Comparison of ENCODE assay signal across 24 cellular contexts in genomic region chr3:374459-374858, GRCh38.
DNase-seq lines count a peak whose midpoint lies in the region; ATAC-seq and TF ChIP-seq lines count a peak whose summit lies in the region.
"Had no signal": no experiment of that assay in that cellular context is flagged by ENCODE, and none has a peak within 500 bp of the region (broad histone marks: within the 10 kb centered on the region; RNA-seq: fewer than 3 reads in every experiment).

No MANE protein-coding gene starts in this region.

- H3K9me3 Mint-ChIP-seq in nephron = peaks cover 23% of the 10 kb centered on the region

- TF ChIP-seq CTCF in right atrium auricular region (IDR thresholded peaks at IDR 0.05) = no peak
- no peak for TF ChIP-seq CTCF in heart left ventricle (IDR thresholded peaks at IDR 0.05)
- no peak for TF ChIP-seq CTCF in nephron (IDR thresholded peaks at IDR 0.05; ENCODE audit: unreplicated experiment in 3 of 3)
- no peak for TF ChIP-seq CTCF in mucosa of descending colon (IDR thresholded peaks at IDR 0.05)

- peak; percentile 39 for DNase-seq in Right ventricle myocardium superior
- no peak for DNase-seq in right atrium auricular region (ENCODE audit: low spot score)
- DNase-seq in heart left ventricle = peak in 1 of 5 donors; percentile 39
- no peak for DNase-seq in right cardiac atrium
- DNase-seq in mucosa of descending colon = no peak
- DNase-seq: 8988T; ACHN; AML-193; BE2C; CD4-positive, alpha-beta T cell; CD8-positive, alpha-beta memory T cell; DMS 273 treated with DMSO at 0.1 percent for 48 hours; DMS79; EL; GDM1; GOT3; HFFc6 had no signal

- ATAC-seq in Right ventricle myocardium superior (ENCODE audit: poor library complexity) = peak; percentile 86
- ATAC-seq in heart left ventricle = peak in 3 of 4 donors; percentile 24 to 75 (median 39)
- ATAC-seq in right cardiac atrium = peak; percentile 51 to 82
- ATAC-seq in mucosa of descending colon = no peak
- no peak for ATAC-seq in GM19452 (IDR thresholded peaks at IDR 0.05; ENCODE audit: unreplicated experiment)
- ATAC-seq: A549, GM12878 had no signal

- H3K4me1 ChIP-seq in right atrium auricular region (peaks cover 0 to 17% of the 10 kb centered on the region in 2 donors), heart left ventricle (peaks cover 0 to 7% (median 0%) of the 10 kb centered on the region in 12 donors), right cardiac atrium (ENCODE audit: control insufficient read depth, insufficient read depth, low read length) (no peaks in the 10 kb centered on the region), mucosa of descending colon (ENCODE audit: low read depth) (no peaks in the 10 kb centered on the region)
- H3K4me1 ChIP-seq: A549; BE2C; BLaER1 treated with 17β-estradiol and CSF1 and Interleukin-3, amounts not matched to agents 10 nM and 100 nM; HAP-1 had no signal

- peaks cover 3% of the 10 kb centered on the region for H3K36me3 Mint-ChIP-seq in nephron (ENCODE audit: low read depth)
- H3K36me3 Mint-ChIP-seq: CD14-positive monocyte; CD8-positive, alpha-beta memory T cell had no signal

- H3K27me3 ChIP-seq in right atrium auricular region (no peaks in the 10 kb centered on the region), heart left ventricle (no peaks in the 10 kb centered on the region), right cardiac atrium (ENCODE audit: control insufficient read depth, insufficient read depth) (no peaks in the 10 kb centered on the region)
- H3K27me3 ChIP-seq: BE2C; BLaER1 treated with 17β-estradiol and CSF1 and Interleukin-3, amounts not matched to agents 10 nM and 100 nM had no signal

- H3K36me3 ChIP-seq in right atrium auricular region (no peaks in the 10 kb centered on the region), heart left ventricle (no peaks in the 10 kb centered on the region), mucosa of descending colon (ENCODE audit: low read depth) (no peaks in the 10 kb centered on the region)
- H3K36me3 ChIP-seq: BE2C; BLaER1 treated with 17β-estradiol and CSF1 and Interleukin-3, amounts not matched to agents 10 nM and 100 nM; HAP-1 had no signal

- H3K4me1 Mint-ChIP-seq in nephron = peaks cover 27% of the 10 kb centered on the region
- H3K4me1 Mint-ChIP-seq: CD14-positive monocyte; CD8-positive, alpha-beta memory T cell had no signal

- WGBS in heart left ventricle, 4 donors = 27 to 50% (median 41%) methylated on average over 1 of the region's 1 CpG
- WGBS in right cardiac atrium = 33% methylated on average over 1 of the region's 1 CpG

- H3K9me3 ChIP-seq in right atrium auricular region (no peaks in the 10 kb centered on the region), heart left ventricle (peaks cover 0 to 11% (median 0%) of the 10 kb centered on the region in 12 donors), right cardiac atrium (ENCODE audit: control insufficient read depth, low read length) (no peaks in the 10 kb centered on the region), mucosa of descending colon (no peaks in the 10 kb centered on the region)
- H3K9me3 ChIP-seq: A549, BE2C, HAP-1 had no signal

- intact Hi-C loops in Right ventricle myocardium superior (cut with DNase I) (no loop called here), heart left ventricle (cut with DNase I) (no loop called here), right cardiac atrium (cut with DNase I) (no loop called here), mucosa of descending colon (cut with DNase I, micrococcal nuclease) (no loop called here)

- H3K4me3 Mint-ChIP-seq in nephron = no peak overlapping the region
- H3K4me3 Mint-ChIP-seq: CD14-positive monocyte; CD4-positive, alpha-beta T cell; CD8-positive, alpha-beta memory T cell; HFFc6 had no signal

- no peak overlapping the region for H3K4me3 ChIP-seq in right atrium auricular region
- H3K4me3 ChIP-seq in heart left ventricle = no peak overlapping the region
- no peak overlapping the region for H3K4me3 ChIP-seq in right cardiac atrium (ENCODE audit: low read length)
- no peak overlapping the region for H3K4me3 ChIP-seq in mucosa of descending colon
- H3K4me3 ChIP-seq: A549; BLaER1 treated with 17β-estradiol and CSF1 and Interleukin-3, amounts not matched to agents 10 nM and 100 nM; GM12878; HAP-1 had no signal

- H3K27ac ChIP-seq in right atrium auricular region = peak overlapping the region in 1 of 2 donors; percentile 18
- H3K27ac ChIP-seq in heart left ventricle = peak overlapping the region in 1 of 12 donors; percentile 30
- peak overlapping the region; percentile 61 for H3K27ac ChIP-seq in right cardiac atrium (ENCODE audit: low read length)
- H3K27ac ChIP-seq: A549; BLaER1 treated with 17β-estradiol and CSF1 and Interleukin-3, amounts not matched to agents 10 nM and 100 nM had no signal

- peak overlapping the region in 2 of 3 experiments; percentile 8 to 10 for H3K27ac Mint-ChIP-seq in nephron
- H3K27ac Mint-ChIP-seq: CD14-positive monocyte; CD4-positive, alpha-beta T cell; CD8-positive, alpha-beta memory T cell; HFFc6 had no signal

- no peaks in the 10 kb centered on the region for H3K27me3 Mint-ChIP-seq in nephron (ENCODE audit: low read depth)
- H3K27me3 Mint-ChIP-seq: CD4-positive, alpha-beta T cell; CD8-positive, alpha-beta memory T cell had no signal

- TF ChIP-seq POLR2A in heart left ventricle (IDR thresholded peaks at IDR 0.05) = no peak

Comparison
In these comparisons a context has a peak if more than half of its experiments do, and no peak if none do; other contexts are left out.
1. ATAC-seq: peak in Right ventricle myocardium superior (single experiment), heart left ventricle (3 of 4) and right cardiac atrium (2 of 2); none in mucosa of descending colon (single experiment) and GM19452 (single experiment).